In genomic region chr3:58519668-58520402, GRCh38 we compare ENCODE assay signal across 1 cellular context.
TF ChIP-seq lines count a peak whose summit lies in the region.

No MANE protein-coding gene starts in this region.

TF ChIP-seq in HepG2, 621 proteins besides CTCF, POLR2A, EP300 and RAD21 (continued from another document and continues in another):
- TF ChIP-seq, protein P1, sequence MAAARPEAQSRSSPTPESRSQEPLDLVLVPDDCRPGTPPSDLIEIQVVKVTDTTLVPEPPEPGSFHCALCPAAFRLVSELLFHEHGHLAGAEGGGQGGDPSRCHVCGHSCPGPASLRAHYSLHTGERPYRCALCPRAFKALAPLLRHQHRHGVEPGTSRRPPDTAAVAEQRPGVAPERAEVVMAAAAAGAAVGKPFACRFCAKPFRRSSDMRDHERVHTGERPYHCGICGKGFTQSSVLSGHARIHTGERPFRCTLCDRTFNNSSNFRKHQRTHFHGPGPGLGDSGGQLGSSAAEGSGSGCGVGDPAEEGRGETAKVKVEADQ (CRISPR knock-in tag; IDR thresholded peaks at IDR 0.05; ENCODE audit: borderline replicate concordance), result no peak
- TF ChIP-seq EED (CRISPR knock-in tag; IDR thresholded peaks at IDR 0.05), result no peak
- no peak for TF ChIP-seq ZNF350 (CRISPR knock-in tag; IDR thresholded peaks at IDR 0.05; ENCODE audit: borderline replicate concordance, low read depth)
- TF ChIP-seq RFX5 (IDR thresholded peaks at IDR 0.05; ENCODE audit: low read depth, low read length), result no peak
- 0 out of 2 replicates have a peak, but pooled peaks have one; percentile 56 for TF ChIP-seq SP5 (CRISPR knock-in tag; IDR thresholded peaks at IDR 0.05; ENCODE audit: borderline replicate concordance, low read depth)
- TF ChIP-seq ZNF292 (CRISPR knock-in tag; IDR thresholded peaks at IDR 0.05; ENCODE audit: borderline replicate concordance, low read depth), result peak; percentile 87; the same call in 1 of the 2 replicates
- TF ChIP-seq RBM39 (IDR thresholded peaks at IDR 0.05; ENCODE audit: low read depth, low read length, poor library complexity, severe bottlenecking), result no peak
- TF ChIP-seq ZNF709 (CRISPR knock-in tag; IDR thresholded peaks at IDR 0.05), result no peak
- TF ChIP-seq ATF7-NPFF (CRISPR knock-in tag; IDR thresholded peaks at IDR 0.05; ENCODE audit: low read depth), result no peak
- TF ChIP-seq, protein P2, sequence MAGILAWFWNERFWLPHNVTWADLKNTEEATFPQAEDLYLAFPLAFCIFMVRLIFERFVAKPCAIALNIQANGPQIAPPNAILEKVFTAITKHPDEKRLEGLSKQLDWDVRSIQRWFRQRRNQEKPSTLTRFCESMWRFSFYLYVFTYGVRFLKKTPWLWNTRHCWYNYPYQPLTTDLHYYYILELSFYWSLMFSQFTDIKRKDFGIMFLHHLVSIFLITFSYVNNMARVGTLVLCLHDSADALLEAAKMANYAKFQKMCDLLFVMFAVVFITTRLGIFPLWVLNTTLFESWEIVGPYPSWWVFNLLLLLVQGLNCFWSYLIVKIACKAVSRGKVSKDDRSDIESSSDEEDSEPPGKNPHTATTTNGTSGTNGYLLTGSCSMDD (CRISPR knock-in tag; IDR thresholded peaks at IDR 0.05), result no peak
- TF ChIP-seq IRF1 (CRISPR knock-in tag; IDR thresholded peaks at IDR 0.05; ENCODE audit: low read depth), result no peak
- TF ChIP-seq ZNF251 (CRISPR knock-in tag; IDR thresholded peaks at IDR 0.05), result no peak
- no peak for TF ChIP-seq RAD51 (IDR thresholded peaks at IDR 0.05; ENCODE audit: borderline replicate concordance)
- TF ChIP-seq TGIF2 (CRISPR knock-in tag; IDR thresholded peaks at IDR 0.05), result no peak
- no peak for TF ChIP-seq ZFP36 (IDR thresholded peaks at IDR 0.05; ENCODE audit: borderline replicate concordance, low read depth, low read length, partially characterized antibody)
- no peak for TF ChIP-seq ZFP82 (CRISPR knock-in tag; IDR thresholded peaks at IDR 0.05; ENCODE audit: borderline replicate concordance)
- no peak for TF ChIP-seq CBX2 (IDR thresholded peaks at IDR 0.05; ENCODE audit: low read depth, low read length)
- no peak for TF ChIP-seq CBX2 (CRISPR knock-in tag; IDR thresholded peaks at IDR 0.05; ENCODE audit: low read depth)
- TF ChIP-seq AGO1 (IDR thresholded peaks at IDR 0.05; ENCODE audit: low read depth, low read length, poor library complexity, severe bottlenecking), result no peak
- TF ChIP-seq HNF4G (IDR thresholded peaks at IDR 0.05; ENCODE audit: borderline replicate concordance, low read depth, low read length), result peak; percentile 88
- TF ChIP-seq HNF4G (CRISPR knock-in tag; IDR thresholded peaks at IDR 0.05; ENCODE audit: borderline replicate concordance, low read depth), result peak; percentile 86; the same call in 1 of the 2 replicates
- no peak for TF ChIP-seq ZZZ3 (CRISPR knock-in tag; IDR thresholded peaks at IDR 0.05; ENCODE audit: borderline replicate concordance)
- TF ChIP-seq YEATS2 (CRISPR knock-in tag; IDR thresholded peaks at IDR 0.05; ENCODE audit: borderline replicate concordance), result no peak
- no peak for TF ChIP-seq ZNF441 (CRISPR knock-in tag; IDR thresholded peaks at IDR 0.05; ENCODE audit: borderline replicate concordance)
- no peak for TF ChIP-seq HMG20B (CRISPR knock-in tag; conservative IDR thresholded peaks at IDR 0.05)
- no peak for TF ChIP-seq ZNF841 (CRISPR knock-in tag; IDR thresholded peaks at IDR 0.05; ENCODE audit: borderline replicate concordance)
- TF ChIP-seq, protein P3, sequence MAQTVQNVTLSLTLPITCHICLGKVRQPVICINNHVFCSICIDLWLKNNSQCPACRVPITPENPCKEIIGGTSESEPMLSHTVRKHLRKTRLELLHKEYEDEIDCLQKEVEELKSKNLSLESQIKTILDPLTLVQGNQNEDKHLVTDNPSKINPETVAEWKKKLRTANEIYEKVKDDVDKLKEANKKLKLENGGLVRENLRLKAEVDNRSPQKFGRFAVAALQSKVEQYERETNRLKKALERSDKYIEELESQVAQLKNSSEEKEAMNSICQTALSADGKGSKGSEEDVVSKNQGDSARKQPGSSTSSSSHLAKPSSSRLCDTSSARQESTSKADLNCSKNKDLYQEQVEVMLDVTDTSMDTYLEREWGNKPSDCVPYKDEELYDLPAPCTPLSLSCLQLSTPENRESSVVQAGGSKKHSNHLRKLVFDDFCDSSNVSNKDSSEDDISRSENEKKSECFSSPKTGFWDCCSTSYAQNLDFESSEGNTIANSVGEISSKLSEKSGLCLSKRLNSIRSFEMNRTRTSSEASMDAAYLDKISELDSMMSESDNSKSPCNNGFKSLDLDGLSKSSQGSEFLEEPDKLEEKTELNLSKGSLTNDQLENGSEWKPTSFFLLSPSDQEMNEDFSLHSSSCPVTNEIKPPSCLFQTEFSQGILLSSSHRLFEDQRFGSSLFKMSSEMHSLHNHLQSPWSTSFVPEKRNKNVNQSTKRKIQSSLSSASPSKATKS (CRISPR knock-in tag; IDR thresholded peaks at IDR 0.05), result no peak
- peak; percentile 29; the same call in 1 of the 2 replicates for TF ChIP-seq IRF2 (CRISPR knock-in tag; IDR thresholded peaks at IDR 0.05)
- TF ChIP-seq ISX (CRISPR knock-in tag; conservative IDR thresholded peaks at IDR 0.05), result no peak
- no peak for TF ChIP-seq NPAS2 (CRISPR knock-in tag; IDR thresholded peaks at IDR 0.05; ENCODE audit: borderline replicate concordance)
- TF ChIP-seq HDAC1 (CRISPR knock-in tag; IDR thresholded peaks at IDR 0.05), result peak; percentile 52
- TF ChIP-seq ZNF282 (IDR thresholded peaks at IDR 0.05; ENCODE audit: partially characterized antibody), result no peak
- no peak for TF ChIP-seq KLF16 (CRISPR knock-in tag; IDR thresholded peaks at IDR 0.05)
- TF ChIP-seq HOMEZ (CRISPR knock-in tag; IDR thresholded peaks at IDR 0.05; ENCODE audit: low read depth), result peak; percentile 26; the same call in 1 of the 2 replicates
- peak; percentile 38; the same call in 1 of the 2 replicates for TF ChIP-seq ZMYM4 (CRISPR knock-in tag; IDR thresholded peaks at IDR 0.05)
- TF ChIP-seq, protein P4, sequence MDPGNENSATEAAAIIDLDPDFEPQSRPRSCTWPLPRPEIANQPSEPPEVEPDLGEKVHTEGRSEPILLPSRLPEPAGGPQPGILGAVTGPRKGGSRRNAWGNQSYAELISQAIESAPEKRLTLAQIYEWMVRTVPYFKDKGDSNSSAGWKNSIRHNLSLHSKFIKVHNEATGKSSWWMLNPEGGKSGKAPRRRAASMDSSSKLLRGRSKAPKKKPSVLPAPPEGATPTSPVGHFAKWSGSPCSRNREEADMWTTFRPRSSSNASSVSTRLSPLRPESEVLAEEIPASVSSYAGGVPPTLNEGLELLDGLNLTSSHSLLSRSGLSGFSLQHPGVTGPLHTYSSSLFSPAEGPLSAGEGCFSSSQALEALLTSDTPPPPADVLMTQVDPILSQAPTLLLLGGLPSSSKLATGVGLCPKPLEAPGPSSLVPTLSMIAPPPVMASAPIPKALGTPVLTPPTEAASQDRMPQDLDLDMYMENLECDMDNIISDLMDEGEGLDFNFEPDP (CRISPR knock-in tag; conservative IDR thresholded peaks at IDR 0.05), result no peak
- no peak for TF ChIP-seq MAF1 (CRISPR knock-in tag; IDR thresholded peaks at IDR 0.05; ENCODE audit: borderline replicate concordance)
- TF ChIP-seq TCF7L2 (IDR thresholded peaks at IDR 0.05; ENCODE audit: low read depth, low read length), result no peak
- TF ChIP-seq BCLAF1 (IDR thresholded peaks at IDR 0.05), result no peak
- TF ChIP-seq, protein P5, sequence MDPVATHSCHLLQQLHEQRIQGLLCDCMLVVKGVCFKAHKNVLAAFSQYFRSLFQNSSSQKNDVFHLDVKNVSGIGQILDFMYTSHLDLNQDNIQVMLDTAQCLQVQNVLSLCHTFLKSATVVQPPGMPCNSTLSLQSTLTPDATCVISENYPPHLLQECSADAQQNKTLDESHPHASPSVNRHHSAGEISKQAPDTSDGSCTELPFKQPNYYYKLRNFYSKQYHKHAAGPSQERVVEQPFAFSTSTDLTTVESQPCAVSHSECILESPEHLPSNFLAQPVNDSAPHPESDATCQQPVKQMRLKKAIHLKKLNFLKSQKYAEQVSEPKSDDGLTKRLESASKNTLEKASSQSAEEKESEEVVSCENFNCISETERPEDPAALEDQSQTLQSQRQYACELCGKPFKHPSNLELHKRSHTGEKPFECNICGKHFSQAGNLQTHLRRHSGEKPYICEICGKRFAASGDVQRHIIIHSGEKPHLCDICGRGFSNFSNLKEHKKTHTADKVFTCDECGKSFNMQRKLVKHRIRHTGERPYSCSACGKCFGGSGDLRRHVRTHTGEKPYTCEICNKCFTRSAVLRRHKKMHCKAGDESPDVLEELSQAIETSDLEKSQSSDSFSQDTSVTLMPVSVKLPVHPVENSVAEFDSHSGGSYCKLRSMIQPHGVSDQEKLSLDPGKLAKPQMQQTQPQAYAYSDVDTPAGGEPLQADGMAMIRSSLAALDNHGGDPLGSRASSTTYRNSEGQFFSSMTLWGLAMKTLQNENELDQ (CRISPR knock-in tag; IDR thresholded peaks at IDR 0.05; ENCODE audit: borderline replicate concordance), result no peak
- TF ChIP-seq DPF2 (CRISPR knock-in tag; IDR thresholded peaks at IDR 0.05; ENCODE audit: borderline replicate concordance, low read depth), result 0 out of 2 replicates have a peak, but pooled peaks have one; percentile 61
- TF ChIP-seq, protein P6, sequence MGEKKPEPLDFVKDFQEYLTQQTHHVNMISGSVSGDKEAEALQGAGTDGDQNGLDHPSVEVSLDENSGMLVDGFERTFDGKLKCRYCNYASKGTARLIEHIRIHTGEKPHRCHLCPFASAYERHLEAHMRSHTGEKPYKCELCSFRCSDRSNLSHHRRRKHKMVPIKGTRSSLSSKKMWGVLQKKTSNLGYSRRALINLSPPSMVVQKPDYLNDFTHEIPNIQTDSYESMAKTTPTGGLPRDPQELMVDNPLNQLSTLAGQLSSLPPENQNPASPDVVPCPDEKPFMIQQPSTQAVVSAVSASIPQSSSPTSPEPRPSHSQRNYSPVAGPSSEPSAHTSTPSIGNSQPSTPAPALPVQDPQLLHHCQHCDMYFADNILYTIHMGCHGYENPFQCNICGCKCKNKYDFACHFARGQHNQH (CRISPR knock-in tag; IDR thresholded peaks at IDR 0.05), result no peak
- TF ChIP-seq ZNF7 (CRISPR knock-in tag; IDR thresholded peaks at IDR 0.05), result no peak
- TF ChIP-seq NFATC3 (CRISPR knock-in tag; IDR thresholded peaks at IDR 0.05), result no peak
- TF ChIP-seq CBX5 (CRISPR knock-in tag; IDR thresholded peaks at IDR 0.05; ENCODE audit: borderline replicate concordance), result no peak
- TF ChIP-seq SSRP1 (CRISPR knock-in tag; IDR thresholded peaks at IDR 0.05), result no peak
- no peak; the same call in 1 of the 2 replicates for TF ChIP-seq FOXO1 (CRISPR knock-in tag; IDR thresholded peaks at IDR 0.05)
- TF ChIP-seq FOXA1 (IDR thresholded peaks at IDR 0.05), result no peak
- TF ChIP-seq FOXA1 (CRISPR knock-in tag; IDR thresholded peaks at IDR 0.05), result peak; percentile 75
- no peak for TF ChIP-seq CAMTA2 (CRISPR knock-in tag; IDR thresholded peaks at IDR 0.05; ENCODE audit: borderline replicate concordance)
